In the genomic region with DNA sequence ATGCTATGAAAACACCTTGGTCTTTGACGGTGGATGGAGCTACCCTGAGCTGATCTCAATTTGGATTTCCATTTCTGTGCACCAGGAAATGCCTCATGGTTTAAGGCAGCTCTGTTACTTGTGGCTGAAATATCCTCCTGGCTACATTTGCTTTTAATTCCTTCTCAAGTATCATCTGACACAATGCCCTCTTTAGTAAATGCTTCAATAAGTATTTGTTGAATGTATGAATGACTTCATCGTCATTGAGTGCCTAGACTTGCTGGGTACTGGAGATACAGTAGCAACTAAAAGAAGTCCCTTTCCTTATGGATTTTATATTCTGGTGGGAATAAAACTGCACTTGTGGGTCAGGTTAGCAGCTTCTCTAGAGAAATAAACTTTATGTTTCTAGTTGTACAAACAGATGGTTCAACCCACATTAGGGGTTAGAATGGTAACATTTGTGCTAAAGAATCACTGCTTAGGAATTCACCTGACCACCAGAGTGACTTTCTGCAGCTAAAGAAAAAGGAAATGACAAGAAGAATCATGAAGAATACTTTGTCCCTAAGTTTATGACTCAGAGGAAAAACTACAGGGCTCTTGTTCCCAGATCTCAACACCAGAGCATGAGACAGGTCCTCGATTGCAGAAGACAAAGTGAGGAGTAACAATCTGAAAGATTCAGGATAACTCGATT, we compare ENCODE assay signal across 11 cellular contexts. TPM values are rescaled to one million over a fixed set of nuclear protein-coding genes. Genes with fewer than 3 reads are reported as not detected.
DNase-seq lines count a peak whose midpoint lies in the region; ATAC-seq and TF ChIP-seq lines count a peak whose summit lies in the region.
"Had no signal": no experiment of that assay in that cellular context is flagged by ENCODE, and none has a peak within 500 bp of the region (broad histone marks: within the 10 kb centered on the region; RNA-seq: fewer than 3 reads in every experiment).

No MANE protein-coding gene starts in this region.

- TF ChIP-seq CTCF in activated B cell treated with CpG ODN at 0.5 μM for 24 hours (IDR thresholded peaks at IDR 0.05), result no peak
- TF ChIP-seq CTCF in sigmoid colon (IDR thresholded peaks at IDR 0.05), result no peak

- no peaks in the 10 kb centered on the region for H3K27me3 ChIP-seq in sigmoid colon

- H3K9me3 ChIP-seq in sigmoid colon, result peaks cover 0 to 9% (median 2%) of the 10 kb centered on the region in 4 donors

- peaks cover 23% of the 10 kb centered on the region for H3K9me3 Mint-ChIP-seq in activated B cell treated with CpG ODN at 0.5 μM for 24 hours

- peaks cover 3% of the 10 kb centered on the region for H3K36me3 Mint-ChIP-seq in activated B cell treated with CpG ODN at 0.5 μM for 24 hours (ENCODE audit: low read depth)

- no peak overlapping the region for H3K4me3 ChIP-seq in sigmoid colon

- no peaks in the 10 kb centered on the region for H3K4me1 ChIP-seq in sigmoid colon

- POLR2A ChIA-PET in activated B cell treated with CpG ODN at 0.5 μM for 24 hours (lab: Charles Lee), result interaction anchor here (1.1 to 8.3 kb wide), 13 partner anchors 10 to 178 kb away, joined by 3 to 218 read pairs (median 5); a partner anchor contains a TSS

- no peak for TF ChIP-seq POLR2A in sigmoid colon (IDR thresholded peaks at IDR 0.05)

- peak overlapping the region; percentile 4 for H3K4me3 Mint-ChIP-seq in activated B cell treated with CpG ODN at 0.5 μM for 24 hours

- H3K4me1 Mint-ChIP-seq in activated B cell treated with CpG ODN at 0.5 μM for 24 hours, result peaks cover 49% of the 10 kb centered on the region

- DNase-seq in AG20443 (ENCODE audit: low spot score) (peak; percentile 53), activated B cell treated with CpG ODN at 0.5 μM for 24 hours (no peak), hepatic stellate cell (ENCODE audit: low spot score) (peak; percentile 79), NCI-H510A (lab: John Stamatoyannopoulos, UW) (no peak), sigmoid colon (no peak)
- DNase-seq: NCI-H187, occipital lobe, T-helper 2 cell had no signal

- peak overlapping the region; percentile 92 for H3K27ac Mint-ChIP-seq in activated B cell treated with CpG ODN at 0.5 μM for 24 hours

- 83% methylated on average over 4 of the region's 4 CpGs for WGBS in sigmoid colon, 2 donors

- intact Hi-C loops in activated B cell treated with CpG ODN at 0.5 μM for 24 hours (cut with micrococcal nuclease) (no loop called here), sigmoid colon (cut with DNase I) (no loop called here)

- H3K27ac ChIP-seq in sigmoid colon, result no peak overlapping the region

- no peak for TF ChIP-seq EP300 in sigmoid colon (IDR thresholded peaks at IDR 0.05)

- CTCF ChIA-PET in activated B cell treated with CpG ODN at 0.5 μM for 24 hours (lab: Charles Lee), result interaction anchor here (0.7 to 4.8 kb wide), 5 partner anchors 13 to 172 kb away, joined by 3 to 46 read pairs (median 3); no protein-coding TSS in a partner anchor

- ATAC-seq in GM21447 (IDR thresholded peaks at IDR 0.05; ENCODE audit: unreplicated experiment), result peak; percentile 36
- ATAC-seq in activated B cell treated with CpG ODN at 0.5 μM for 24 hours (ENCODE audit: low read depth), result peak; percentile 8
- no peak for ATAC-seq in HG03095 (IDR thresholded peaks at IDR 0.05; ENCODE audit: unreplicated experiment)
- ATAC-seq in GM19351 (IDR thresholded peaks at IDR 0.05; ENCODE audit: unreplicated experiment), result no peak

- H3K27me3 Mint-ChIP-seq in activated B cell treated with CpG ODN at 0.5 μM for 24 hours, result no peaks in the 10 kb centered on the region

- H3K36me3 ChIP-seq in sigmoid colon, result no peaks in the 10 kb centered on the region

RNA-seq across cellular contexts. Expression of a gene that starts 21.8 kb away (rescaled TPM):
- total RNA-seq in activated B cell treated with CpG ODN at 0.5 μM for 24 hours (32.7 and 35.6 TPM in 2 replicates), sigmoid colon (10 to 100 TPM; 13.3 to 19.7 (median 14.7) TPM)
- 10 to 100 TPM; 10.2 to 13.2 (median 11.9) TPM for polyA plus RNA-seq in sigmoid colon

Comparison
In these comparisons a context has a peak if more than half of its experiments do, and no peak if none do; other contexts are left out.
1. DNase-seq: peak in AG20443 (single experiment) and hepatic stellate cell (single experiment); none in activated B cell treated with CpG ODN at 0.5 μM for 24 hours (single experiment), NCI-H510A (single experiment) and sigmoid colon (single experiment).
2. ATAC-seq: peak in GM21447 (single experiment) and activated B cell treated with CpG ODN at 0.5 μM for 24 hours (single experiment); none in HG03095 (single experiment) and GM19351 (single experiment).